ENCODE assay signal across 13 cellular contexts in genomic region chr3:158492685-158493084, GRCh38.
"Had no signal": no experiment of that assay in that cellular context is flagged by ENCODE, and none has a peak within 500 bp of the region (broad histone marks: within the 10 kb centered on the region; RNA-seq: fewer than 3 reads in every experiment).

No MANE protein-coding gene starts in this region.

- H3K27me3 ChIP-seq: ascending aorta, gastrocnemius medialis, hepatocyte, suprapubic skin had no signal

- H3K27ac ChIP-seq: ascending aorta, gastrocnemius medialis, hepatocyte, suprapubic skin had no signal

- H3K9me3 ChIP-seq: ascending aorta, gastrocnemius medialis, suprapubic skin had no signal

- DNase-seq: activated CD4-positive, alpha-beta memory T cell treated with anti-CD3 and anti-CD28 coated beads, Interleukin-2, amount 10 ng/mL, durations not matched to agents 7 days and 5 days; activated gamma-delta T cell treated with Interleukin-2 at 50 U/mL for 16 hours; activated T-cell treated with anti-CD3 and anti-CD28 coated beads, Interleukin-2, amount 50 U/mL, for 48 hours; gastrocnemius medialis; kidney; midbrain; naive B cell; stimulated activated CD4-positive, alpha-beta T cell treated with anti-CD3 and anti-CD28 coated beads, Interleukin-4, amount 100 ng/mL, for 1 hour; stimulated activated CD8-positive, alpha-beta memory T cell treated with anti-CD3 and anti-CD28 coated beads, Interleukin-4, amount 100 ng/mL, for 48 hours; stimulated activated naive CD8-positive, alpha-beta T cell treated with anti-CD3 and anti-CD28 coated beads, Interleukin-15, Interleukin-2, amounts not matched to agents 100 U/mL and 50 U/mL, for 24 hours had no signal

- H3K4me1 ChIP-seq: ascending aorta, gastrocnemius medialis, suprapubic skin had no signal

- H3K4me3 ChIP-seq: ascending aorta, gastrocnemius medialis, hepatocyte, suprapubic skin had no signal

- ATAC-seq: gastrocnemius medialis; stimulated activated naive CD8-positive, alpha-beta T cell treated with anti-CD3 and anti-CD28 coated beads, Interleukin-15, Interleukin-2, amounts not matched to agents 100 U/mL and 50 U/mL, for 24 hours had no signal
